In genomic region chr2:239678186-239678490, GRCh38 we compare ENCODE assay signal across 16 cellular contexts.
DNase-seq lines count a peak whose midpoint lies in the region; ATAC-seq and TF ChIP-seq lines count a peak whose summit lies in the region.
"Had no signal": no experiment of that assay in that cellular context is flagged by ENCODE, and none has a peak within 500 bp of the region (broad histone marks: within the 10 kb centered on the region; RNA-seq: fewer than 3 reads in every experiment).

No MANE protein-coding gene starts in this region.

- no peaks in the 10 kb centered on the region for H3K36me3 Mint-ChIP-seq in activated CD8-positive, alpha-beta memory T cell treated with anti-CD3 and anti-CD28 coated beads, Interleukin-2, amount 10 ng/mL, durations not matched to agents 7 days and 5 days

- TF ChIP-seq CTCF in esophagus muscularis mucosa (IDR thresholded peaks at IDR 0.05) = no peak
- TF ChIP-seq CTCF in GM13977 (IDR thresholded peaks at IDR 0.05; ENCODE audit: extremely low read depth, insufficient read depth, missing control alignments) = no peak

- H3K4me3 Mint-ChIP-seq in activated CD8-positive, alpha-beta memory T cell treated with anti-CD3 and anti-CD28 coated beads, Interleukin-2, amount 10 ng/mL, durations not matched to agents 7 days and 5 days = no peak overlapping the region
- H3K4me3 Mint-ChIP-seq: CD8-positive, alpha-beta memory T cell; HFFc6 had no signal

- in situ Hi-C loops in GM13977 (cut with MboI; ENCODE audit: low pct_unique_long_range_greater_than_20kb, low sequenced_read_pairs, unreplicated experiment) = no loop called here

- DNase-seq in activated CD8-positive, alpha-beta memory T cell treated with anti-CD3 and anti-CD28 coated beads, Interleukin-2, amount 10 ng/mL, durations not matched to agents 7 days and 5 days = peak; percentile 22
- DNase-seq in activated CD8-positive, alpha-beta memory T cell treated with anti-CD3 and anti-CD28 coated beads, Interleukin-2, amount 50 U/mL, for 48 hours = no peak
- DNase-seq in esophagus muscularis mucosa (ENCODE audit: extremely low spot score) (peak; percentile 47), GM13977 (ENCODE audit: low spot score) (no peak), NCI-H2029 (lab: John Stamatoyannopoulos, UW) (no peak)
- DNase-seq in stimulated activated CD8-positive, alpha-beta memory T cell treated with anti-CD3 and anti-CD28 coated beads, Interleukin-4, amount 100 ng/mL, for 48 hours = peak; percentile 9
- DNase-seq in activated CD4-positive, alpha-beta T cell treated with anti-CD3 and anti-CD28 coated beads, Interleukin-2, amount 50 U/mL, for 1 hour = no peak
- DNase-seq: BE2C; Caco-2; CD8-positive, alpha-beta memory T cell; DND-41; GDM1; HCEC 1CT; HFFc6 had no signal

- no peak for ATAC-seq in activated CD8-positive, alpha-beta memory T cell treated with anti-CD3 and anti-CD28 coated beads, Interleukin-2, amount 10 ng/mL, durations not matched to agents 7 days and 5 days
- ATAC-seq: K562 had no signal

- CTCF ChIA-PET in activated CD8-positive, alpha-beta memory T cell treated with anti-CD3 and anti-CD28 coated beads, Interleukin-2, amount 10 ng/mL, durations not matched to agents 7 days and 5 days (lab: Charles Lee) = no interaction called here

- peaks cover 26% of the 10 kb centered on the region for H3K27me3 Mint-ChIP-seq in activated CD8-positive, alpha-beta memory T cell treated with anti-CD3 and anti-CD28 coated beads, Interleukin-2, amount 10 ng/mL, durations not matched to agents 7 days and 5 days

- no peak overlapping the region for H3K27ac Mint-ChIP-seq in activated CD8-positive, alpha-beta memory T cell treated with anti-CD3 and anti-CD28 coated beads, Interleukin-2, amount 10 ng/mL, durations not matched to agents 7 days and 5 days
- H3K27ac Mint-ChIP-seq: CD8-positive, alpha-beta memory T cell; HFFc6 had no signal

- no peaks in the 10 kb centered on the region for H3K4me1 ChIP-seq in esophagus muscularis mucosa
- H3K4me1 ChIP-seq: BE2C, Caco-2 had no signal

- no peak overlapping the region for H3K27ac ChIP-seq in esophagus muscularis mucosa (replicated peaks in 1 of 4)
- H3K27ac ChIP-seq: HL-60 had no signal

- no peaks in the 10 kb centered on the region for H3K4me1 Mint-ChIP-seq in activated CD8-positive, alpha-beta memory T cell treated with anti-CD3 and anti-CD28 coated beads, Interleukin-2, amount 10 ng/mL, durations not matched to agents 7 days and 5 days

- no peaks in the 10 kb centered on the region for H3K9me3 Mint-ChIP-seq in activated CD8-positive, alpha-beta memory T cell treated with anti-CD3 and anti-CD28 coated beads, Interleukin-2, amount 10 ng/mL, durations not matched to agents 7 days and 5 days (ENCODE audit: low read depth)

- no peaks in the 10 kb centered on the region for H3K36me3 ChIP-seq in esophagus muscularis mucosa
- H3K36me3 ChIP-seq: BE2C had no signal

- peaks cover 0 to 12% (median 4%) of the 10 kb centered on the region in 4 donors for H3K9me3 ChIP-seq in esophagus muscularis mucosa
- H3K9me3 ChIP-seq: BE2C, Caco-2 had no signal

- TF ChIP-seq POLR2A in esophagus muscularis mucosa (IDR thresholded peaks at IDR 0.05; ENCODE audit: low read depth) = no peak

- no peak overlapping the region for H3K4me3 ChIP-seq in esophagus muscularis mucosa
- H3K4me3 ChIP-seq: K562 had no signal

- no peak for TF ChIP-seq EP300 in esophagus muscularis mucosa (IDR thresholded peaks at IDR 0.05)

- peaks cover 0 to 4% (median 0%) of the 10 kb centered on the region in 4 donors for H3K27me3 ChIP-seq in esophagus muscularis mucosa

- intact Hi-C loops in esophagus muscularis mucosa (cut with DNase I) = no loop called here

- 86% methylated on average over 8 of the region's 8 CpGs for WGBS in esophagus muscularis mucosa

Comparison
In these comparisons a context has a peak if more than half of its experiments do, and no peak if none do; other contexts are left out.
1. DNase-seq: peak in activated CD8-positive, alpha-beta memory T cell treated with anti-CD3 and anti-CD28 coated beads, Interleukin-2, amount 10 ng/mL, durations not matched to agents 7 days and 5 days (single experiment), esophagus muscularis mucosa (single experiment) and stimulated activated CD8-positive, alpha-beta memory T cell treated with anti-CD3 and anti-CD28 coated beads, Interleukin-4, amount 100 ng/mL, for 48 hours (single experiment); none in activated CD8-positive, alpha-beta memory T cell treated with anti-CD3 and anti-CD28 coated beads, Interleukin-2, amount 50 U/mL, for 48 hours (single experiment), GM13977 (single experiment), activated CD4-positive, alpha-beta T cell treated with anti-CD3 and anti-CD28 coated beads, Interleukin-2, amount 50 U/mL, for 1 hour (single experiment) and NCI-H2029 (single experiment).